In genomic region chr3:142958707-142959106, GRCh38 we compare ENCODE assay signal across 1 cellular context.
TF ChIP-seq lines count a peak whose summit lies in the region.

No MANE protein-coding gene starts in this region.

TF ChIP-seq in HCT116, 20 proteins besides CTCF, POLR2A, EP300 and RAD21 (continued from another document):
- TF ChIP-seq ATF3 (IDR thresholded peaks at IDR 0.05), result no peak
- no peak for TF ChIP-seq ZNF274 (IDR thresholded peaks at IDR 0.05; ENCODE audit: low read depth, low read length)
- TF ChIP-seq SP1 (IDR thresholded peaks at IDR 0.05; ENCODE audit: low read depth), result no peak
- peak; percentile 42 for TF ChIP-seq YY1 (IDR thresholded peaks at IDR 0.05; ENCODE audit: extremely low read depth, insufficient replicate concordance, low read depth, low read length)
- peak; percentile 69 for TF ChIP-seq CEBPB (IDR thresholded peaks at IDR 0.05; ENCODE audit: low read depth)
- TF ChIP-seq EZH2phosphoT487 (IDR thresholded peaks at IDR 0.05; ENCODE audit: borderline replicate concordance), result no peak
- peak; percentile 79 for TF ChIP-seq FOSL1 (IDR thresholded peaks at IDR 0.05; ENCODE audit: low read depth)
- TF ChIP-seq SRF (IDR thresholded peaks at IDR 0.05; ENCODE audit: low read depth), result peak; percentile 23; the same call in 1 of the 2 replicates
- no peak for TF ChIP-seq POLR2AphosphoS5 (IDR thresholded peaks at IDR 0.05; ENCODE audit: low read depth, low read length)
- TF ChIP-seq EZH2 (IDR thresholded peaks at IDR 0.05), result no peak
